13 cellular contexts compared by ENCODE assay signal in genomic region chr18:58792086-58792485, GRCh38.
DNase-seq lines count a peak whose midpoint lies in the region; ATAC-seq and TF ChIP-seq lines count a peak whose summit lies in the region.
"Had no signal": no experiment of that assay in that cellular context is flagged by ENCODE, and none has a peak within 500 bp of the region (broad histone marks: within the 10 kb centered on the region; RNA-seq: fewer than 3 reads in every experiment).

No MANE protein-coding gene starts in this region.

- no peaks in the 10 kb centered on the region for H3K79me2 ChIP-seq in GM23338 (replicated peaks; ENCODE audit: insufficient read depth)

- ATAC-seq in GM19043 (IDR thresholded peaks at IDR 0.05; ENCODE audit: low read depth, unreplicated experiment) (peak; percentile 91), HG02678 (IDR thresholded peaks at IDR 0.05; ENCODE audit: unreplicated experiment) (peak; percentile 96), HG03565 (IDR thresholded peaks at IDR 0.05; ENCODE audit: unreplicated experiment) (peak; percentile 76), GM23338 (no peak)
- ATAC-seq in stimulated activated memory B cell treated with anti-CD40 and anti-IgM and Interleukin-4, amounts not matched to agents 10 μg/mL and 1 μg/mL and 100 μg/mL, for 72 hours = peak; percentile 86

- no peaks in the 10 kb centered on the region for H3K36me3 ChIP-seq in GM23338 (ENCODE audit: insufficient read depth)
- H3K36me3 ChIP-seq: left ventricle myocardium inferior, right lobe of liver, SJCRH30 had no signal

- no peak overlapping the region for H3K27ac ChIP-seq in GM23338 (ENCODE audit: low read depth)
- H3K27ac ChIP-seq: HL-60, left ventricle myocardium inferior, right lobe of liver, SJCRH30 had no signal

- H3K4me1 Mint-ChIP-seq in stimulated activated memory B cell treated with anti-CD40 and anti-IgM and Interleukin-4, amounts not matched to agents 10 μg/mL and 1 μg/mL and 100 μg/mL, for 72 hours = peaks cover 22% of the 10 kb centered on the region
- H3K4me1 Mint-ChIP-seq in GM23338 = peaks cover 26% of the 10 kb centered on the region

- no peak overlapping the region for H3K4me2 ChIP-seq in GM23338

- H3K9me3 Mint-ChIP-seq in stimulated activated memory B cell treated with anti-CD40 and anti-IgM and Interleukin-4, amounts not matched to agents 10 μg/mL and 1 μg/mL and 100 μg/mL, for 72 hours = peaks cover 3% of the 10 kb centered on the region
- no peaks in the 10 kb centered on the region; the same call in 2 of the 3 replicates for H3K9me3 Mint-ChIP-seq in GM23338

- H3F3A ChIP-seq in GM23338 (replicated peaks; ENCODE audit: low read depth) = peaks cover 4% of the 10 kb centered on the region; the same call in 1 of the 2 replicates

- DNase-seq in NAMALWA (ENCODE audit: low spot score) = no peak
- no peak for DNase-seq in NCI-H2196 treated with DMSO at 0.1 percent for 48 hours (lab: John Stamatoyannopoulos, UW; ENCODE audit: unreplicated experiment)
- no peak for DNase-seq in NCI-H510A treated with DMSO at 0.1 percent for 48 hours (lab: John Stamatoyannopoulos, UW)
- DNase-seq in GM23338 (ENCODE audit: low spot score) = no peak
- DNase-seq: left ventricle myocardium inferior, NCI-H2081, right lobe of liver, SJCRH30 had no signal

- H3K4me1 ChIP-seq in GM23338 (ENCODE audit: insufficient read depth) = peaks cover 18% of the 10 kb centered on the region

- H2AFZ ChIP-seq in GM23338 = no peak overlapping the region

- H4K20me1 ChIP-seq in GM23338 (replicated peaks; ENCODE audit: insufficient read depth) = no peaks in the 10 kb centered on the region

- peak overlapping the region; percentile 73 for H3K4me3 Mint-ChIP-seq in stimulated activated memory B cell treated with anti-CD40 and anti-IgM and Interleukin-4, amounts not matched to agents 10 μg/mL and 1 μg/mL and 100 μg/mL, for 72 hours
- no peak overlapping the region for H3K4me3 Mint-ChIP-seq in GM23338

- no peak overlapping the region for H3K4me3 ChIP-seq in GM23338
- H3K4me3 ChIP-seq: left ventricle myocardium inferior, right lobe of liver, SJCRH30 had no signal

- TF ChIP-seq CTCF in GM23338 (conservative IDR thresholded peaks at IDR 0.05; ENCODE audit: low read depth in 2 of 2) = no peak

- H3K9me2 ChIP-seq in GM23338 (ENCODE audit: insufficient read depth) = no peaks in the 10 kb centered on the region

- H3K36me3 Mint-ChIP-seq in stimulated activated memory B cell treated with anti-CD40 and anti-IgM and Interleukin-4, amounts not matched to agents 10 μg/mL and 1 μg/mL and 100 μg/mL, for 72 hours = no peaks in the 10 kb centered on the region
- H3K36me3 Mint-ChIP-seq in GM23338 (ENCODE audit: low read depth) = no peaks in the 10 kb centered on the region

- H3K27me3 ChIP-seq in GM23338 (ENCODE audit: insufficient read depth) = no peaks in the 10 kb centered on the region
- H3K27me3 ChIP-seq: right lobe of liver, SJCRH30 had no signal

- no peaks in the 10 kb centered on the region for H3K27me3 Mint-ChIP-seq in stimulated activated memory B cell treated with anti-CD40 and anti-IgM and Interleukin-4, amounts not matched to agents 10 μg/mL and 1 μg/mL and 100 μg/mL, for 72 hours
- H3K27me3 Mint-ChIP-seq in GM23338 (ENCODE audit: insufficient read depth, low read depth, poor library complexity) = peaks cover 4% of the 10 kb centered on the region

- H3K27ac Mint-ChIP-seq in stimulated activated memory B cell treated with anti-CD40 and anti-IgM and Interleukin-4, amounts not matched to agents 10 μg/mL and 1 μg/mL and 100 μg/mL, for 72 hours = peak overlapping the region; percentile 81
- no peak overlapping the region for H3K27ac Mint-ChIP-seq in GM23338

TF ChIP-seq in GM23338, 12 proteins besides CTCF, POLR2A, EP300 and RAD21 (continues in another document):
- TF ChIP-seq ETS1 (IDR thresholded peaks at IDR 0.05) = no peak
- no peak for TF ChIP-seq ZNF462 (CRISPR knock-in tag; IDR thresholded peaks at IDR 0.05)
- no peak for TF ChIP-seq JUNB (IDR thresholded peaks at IDR 0.05; ENCODE audit: unreplicated experiment)
- no peak for TF ChIP-seq STAT1 (IDR thresholded peaks at IDR 0.05; ENCODE audit: unreplicated experiment)
- no peak for TF ChIP-seq CREB1 (CRISPR knock-in tag; IDR thresholded peaks at IDR 0.05; ENCODE audit: low read depth)
- no peak for TF ChIP-seq ZNF331 (CRISPR knock-in tag; IDR thresholded peaks at IDR 0.05; ENCODE audit: low read depth)
- no peak for TF ChIP-seq EZH2 (IDR thresholded peaks at IDR 0.05; ENCODE audit: low read depth, unreplicated experiment)
